ENCODE assay signal across 26 cellular contexts in genomic region chr6:10042280-10042679, GRCh38.
"Had no signal": no experiment of that assay in that cellular context is flagged by ENCODE, and none has a peak within 500 bp of the region (broad histone marks: within the 10 kb centered on the region; RNA-seq: fewer than 3 reads in every experiment).

No MANE protein-coding gene starts in this region.

- H3K4me3 ChIP-seq: esophagus squamous epithelium, gastrocnemius medialis, heart right ventricle, left lung, lower lobe of right lung, mucosa of descending colon had no signal

- H3K4me1 ChIP-seq: gastrocnemius medialis, heart right ventricle, left lung, lower lobe of right lung had no signal

- ATAC-seq: effector memory CD8-positive, alpha-beta T cell; esophagus mucosa; gastrocnemius medialis; heart right ventricle; left cardiac atrium; left lung; left ventricle myocardium superior; lower lobe of right lung; mucosa of descending colon; naive thymus-derived CD8-positive, alpha-beta T cell had no signal

- H3K27ac ChIP-seq: epithelial cell of prostate, esophagus squamous epithelium, gastrocnemius medialis, heart right ventricle, left lung, lower lobe of right lung had no signal

- H3K9me3 ChIP-seq: gastrocnemius medialis, left lung, lower lobe of right lung, mucosa of descending colon had no signal

- H3K36me3 ChIP-seq: esophagus squamous epithelium, gastrocnemius medialis, heart right ventricle, left lung, lower lobe of right lung had no signal

- H3K27me3 ChIP-seq: esophagus squamous epithelium, gastrocnemius medialis, heart right ventricle, left lung had no signal

- DNase-seq: cortex of kidney; effector CD8-positive, alpha-beta T cell; effector memory CD8-positive, alpha-beta T cell; endodermal cell; erythroblast; esophagus squamous epithelium; foreskin fibroblast; foreskin melanocyte; gastrocnemius medialis; glutamatergic neuron; head of caudate nucleus; heart right ventricle; hippocampal formation; left cardiac atrium; left lung; left ventricle myocardium superior; lower lobe of right lung; mesenchymal stem cell; mucosa of descending colon; naive B cell; naive thymus-derived CD8-positive, alpha-beta T cell had no signal

- FAIRE-seq: endometrium, islet of Langerhans, keratinocyte had no signal
